1 cellular context compared by ENCODE assay signal in the genomic region with DNA sequence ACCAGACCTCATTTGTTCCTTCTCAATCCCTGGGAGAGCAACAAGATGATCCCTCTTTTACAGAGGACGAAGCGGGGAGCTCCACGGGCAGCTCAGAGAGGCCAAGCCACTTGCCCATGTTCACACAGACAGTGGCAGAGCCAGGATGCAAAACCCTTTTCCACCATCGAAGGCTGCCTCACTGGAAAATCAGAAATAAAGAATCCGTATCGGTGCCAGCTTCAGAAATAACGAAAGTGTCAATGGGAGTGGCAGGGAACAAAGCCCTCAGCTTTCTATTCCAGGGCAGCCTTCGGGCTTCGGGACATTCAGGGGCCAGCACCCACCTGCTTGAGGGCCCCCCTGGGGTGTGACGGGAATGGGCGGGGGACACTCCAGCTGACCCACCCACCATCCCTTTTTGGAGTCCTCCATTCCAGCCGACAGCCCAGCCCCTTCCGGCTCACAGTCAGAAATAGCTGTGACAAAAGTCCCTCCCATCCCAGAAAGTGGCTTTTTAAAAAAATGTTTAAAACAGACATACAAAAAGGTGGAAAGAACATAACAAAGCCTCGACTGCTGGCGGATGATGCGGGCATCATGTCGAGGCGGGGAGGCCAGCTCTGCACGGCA.
TF ChIP-seq lines count a peak whose summit lies in the region.

No MANE protein-coding gene starts in this region.

TF ChIP-seq in H1, 55 proteins besides CTCF, POLR2A, EP300 and RAD21:
- no peak for TF ChIP-seq BACH1 (IDR thresholded peaks at IDR 0.05; ENCODE audit: low read length)
- no peak for TF ChIP-seq JUN (IDR thresholded peaks at IDR 0.05; ENCODE audit: low read depth, low read length)
- no peak for TF ChIP-seq FOSL1 (IDR thresholded peaks at IDR 0.05; ENCODE audit: insufficient read depth, low read depth, low read length)
- TF ChIP-seq TBP (IDR thresholded peaks at IDR 0.05; ENCODE audit: low read depth, low read length), result no peak
- TF ChIP-seq SRF (IDR thresholded peaks at IDR 0.05; ENCODE audit: low read depth, low read length), result no peak
- no peak for TF ChIP-seq E2F6 (IDR thresholded peaks at IDR 0.05)
- TF ChIP-seq ASH2L (IDR thresholded peaks at IDR 0.05; ENCODE audit: low read length), result no peak
- no peak for TF ChIP-seq EGR1 (IDR thresholded peaks at IDR 0.05; ENCODE audit: borderline replicate concordance, low read depth, low read length)
- TF ChIP-seq PHF8 (conservative IDR thresholded peaks at IDR 0.05; ENCODE audit: low read depth, low read length), result no peak
- no peak for TF ChIP-seq CBX8 (IDR thresholded peaks at IDR 0.05; ENCODE audit: borderline replicate concordance, low read depth, low read length)
- TF ChIP-seq KDM4A (IDR thresholded peaks at IDR 0.05; ENCODE audit: low read depth, low read length, severe bottlenecking), result no peak
- TF ChIP-seq SP1 (IDR thresholded peaks at IDR 0.05; ENCODE audit: low read depth, low read length), result no peak
- no peak for TF ChIP-seq RFX5 (IDR thresholded peaks at IDR 0.05; ENCODE audit: borderline replicate concordance, low read depth, low read length)
- TF ChIP-seq CEBPB (IDR thresholded peaks at IDR 0.05; ENCODE audit: low read depth, low read length), result no peak
- TF ChIP-seq, protein P1, sequence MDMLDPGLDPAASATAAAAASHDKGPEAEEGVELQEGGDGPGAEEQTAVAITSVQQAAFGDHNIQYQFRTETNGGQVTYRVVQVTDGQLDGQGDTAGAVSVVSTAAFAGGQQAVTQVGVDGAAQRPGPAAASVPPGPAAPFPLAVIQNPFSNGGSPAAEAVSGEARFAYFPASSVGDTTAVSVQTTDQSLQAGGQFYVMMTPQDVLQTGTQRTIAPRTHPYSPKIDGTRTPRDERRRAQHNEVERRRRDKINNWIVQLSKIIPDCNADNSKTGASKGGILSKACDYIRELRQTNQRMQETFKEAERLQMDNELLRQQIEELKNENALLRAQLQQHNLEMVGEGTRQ (IDR thresholded peaks at IDR 0.05; ENCODE audit: low read length), result no peak
- no peak for TF ChIP-seq EZH2 (IDR thresholded peaks at IDR 0.05; ENCODE audit: low read depth, low read length, severe bottlenecking)
- no peak for TF ChIP-seq BRCA1 (IDR thresholded peaks at IDR 0.05; ENCODE audit: low read depth, low read length)
- TF ChIP-seq RXRA (IDR thresholded peaks at IDR 0.05; ENCODE audit: insufficient read depth, low read depth, low read length), result no peak
- TF ChIP-seq SUZ12 (IDR thresholded peaks at IDR 0.05; ENCODE audit: low read length), result no peak
- no peak for TF ChIP-seq NANOG (IDR thresholded peaks at IDR 0.05; ENCODE audit: insufficient read depth, low read depth, low read length, poor library complexity, severe bottlenecking)
